1 cellular context compared by ENCODE assay signal in genomic region chrX:139206914-139207313, GRCh38.
TF ChIP-seq lines count a peak whose summit lies in the region.

No MANE protein-coding gene starts in this region.

TF ChIP-seq in A549, 52 proteins besides CTCF, POLR2A, EP300 and RAD21 (continued from another document):
- TF ChIP-seq NPAS2 (CRISPR knock-in tag; IDR thresholded peaks at IDR 0.05; ENCODE audit: borderline replicate concordance) (no peak), HDAC2 (IDR thresholded peaks at IDR 0.05) (no peak), MYC (IDR thresholded peaks at IDR 0.05; ENCODE audit: borderline replicate concordance, low read length) (no peak), GATA3 (IDR thresholded peaks at IDR 0.05; ENCODE audit: borderline replicate concordance) (no peak), ZSCAN20 (CRISPR knock-in tag; IDR thresholded peaks at IDR 0.05) (no peak), BHLHE40 (IDR thresholded peaks at IDR 0.05; ENCODE audit: low read depth, low read length) (no peak), JUN (IDR thresholded peaks at IDR 0.05) (no peak), CHD4 (IDR thresholded peaks at IDR 0.05; ENCODE audit: borderline replicate concordance) (no peak), RCOR1 (IDR thresholded peaks at IDR 0.05; ENCODE audit: low read depth, low read length) (no peak), ZC3H11A (IDR thresholded peaks at IDR 0.05) (no peak), PHF8 (IDR thresholded peaks at IDR 0.05; ENCODE audit: borderline replicate concordance, low read depth) (no peak), CEBPB (IDR thresholded peaks at IDR 0.05) (no peak)
